Comparison of ENCODE assay signal across 18 cellular contexts in the genomic region with DNA sequence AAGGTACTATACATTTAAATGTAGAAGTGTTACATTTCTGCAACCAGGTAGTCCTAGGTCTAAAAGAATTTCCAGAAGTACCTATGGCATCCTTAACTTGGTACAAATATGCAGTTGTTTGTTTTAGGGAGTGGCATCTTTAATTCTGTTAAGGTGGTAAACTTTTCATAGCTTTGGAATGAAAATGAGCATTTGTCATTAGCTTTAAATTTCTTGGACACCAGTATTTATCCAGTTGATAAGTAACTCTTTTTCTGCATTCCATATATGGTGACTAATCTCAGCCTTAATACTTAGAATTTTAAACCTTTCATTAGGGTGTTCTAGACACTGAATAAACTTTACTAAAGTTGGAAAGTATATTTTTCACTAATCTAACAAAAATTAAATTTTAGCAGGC. TPM values are rescaled to one million over a fixed set of nuclear protein-coding genes. Genes with fewer than 3 reads are reported as not detected.
DNase-seq lines count a peak whose midpoint lies in the region; ATAC-seq, FAIRE-seq and TF ChIP-seq lines count a peak whose summit lies in the region.
"Had no signal": no experiment of that assay in that cellular context is flagged by ENCODE, and none has a peak within 500 bp of the region (broad histone marks: within the 10 kb centered on the region; RNA-seq: fewer than 3 reads in every experiment).

No MANE protein-coding gene starts in this region.

- H3K14ac ChIP-seq in IMR-90 (replicated peaks; ENCODE audit: low read depth, low read length) (no peak overlapping the region), mesenchymal stem cell (ENCODE audit: low read length in 2 of 2) (no peak overlapping the region)

- no peak overlapping the region for H2BK20ac ChIP-seq in IMR-90 (ENCODE audit: low read depth, low read length)

- dilution Hi-C loops in IMR-90 (cut with HindIII; ENCODE audit: low sequenced_read_pairs, unreplicated experiment), result no loop called here

- H3K9ac ChIP-seq in IMR-90 (ENCODE audit: low read depth, low read length) (no peak overlapping the region), mesenchymal stem cell (ENCODE audit: low read length) (no peak overlapping the region)

- H3K36me3 ChIP-seq in IMR-90 (ENCODE audit: control insufficient read depth, insufficient read depth, low read length) (peaks cover 49% of the 10 kb centered on the region), bronchial epithelial cell (ENCODE audit: control insufficient read depth, insufficient read depth, low read length) (peaks cover 10% of the 10 kb centered on the region), mesenchymal stem cell (ENCODE audit: control insufficient read depth in 1 of 2, insufficient read depth in 2 of 2, low read depth in 1 of 2, low read length in 2 of 2) (peaks cover 19 to 96% of the 10 kb centered on the region in 2 experiments)

- H3K79me1 ChIP-seq in IMR-90 (ENCODE audit: low read depth in 1 of 2, low read length in 2 of 2) (peaks cover 29 to 51% of the 10 kb centered on the region in 2 experiments), mesenchymal stem cell (replicated peaks; ENCODE audit: low read length, poor library complexity, severe bottlenecking) (peaks cover 16% of the 10 kb centered on the region)

- H4K20me1 ChIP-seq in IMR-90 (ENCODE audit: insufficient read depth, low read length), result no peaks in the 10 kb centered on the region

- no peak for TF ChIP-seq CTCF in A549 (IDR thresholded peaks at IDR 0.05)
- TF ChIP-seq CTCF in IMR-90 (conservative IDR thresholded peaks at IDR 0.05; ENCODE audit: low read depth, low read length), result no peak
- TF ChIP-seq CTCF in bronchial epithelial cell (IDR thresholded peaks at IDR 0.05; ENCODE audit: insufficient read depth, low read length, severe bottlenecking), result no peak
- TF ChIP-seq CTCF in type B pancreatic cell (conservative IDR thresholded peaks at IDR 0.05), result no peak
- no peak for TF ChIP-seq CTCF in osteocyte (IDR thresholded peaks at IDR 0.05)

- no peak overlapping the region for H4K5ac ChIP-seq in IMR-90 (ENCODE audit: low read depth, low read length)

- no peak for DNase-seq in A549 (ENCODE audit: low read depth in 1 of 2, low spot score in 1 of 2)
- DNase-seq in IMR-90, result no peak
- DNase-seq in bronchial epithelial cell (ENCODE audit: low read depth), result peak; percentile 38
- no peak for DNase-seq in mesenchymal stem cell
- DNase-seq in type B pancreatic cell (ENCODE audit: extremely low spot score, unreplicated experiment), result no peak
- no peak for DNase-seq in osteocyte (ENCODE audit: extremely low spot score, unreplicated experiment)
- DNase-seq in NCI-H226, result no peak
- DNase-seq: BE2C, Karpas-422, NCI-H1694, NCI-H2081, NCI-H2171, NCI-H524 treated with DMSO at 0.1 percent for 48 hours, Right ventricle myocardium superior had no signal

- ATAC-seq in A549 (no peak), IMR-90 (ENCODE audit: low read depth) (peak; percentile 66), GM21447 (IDR thresholded peaks at IDR 0.05; ENCODE audit: unreplicated experiment) (no peak)
- ATAC-seq: GM23338 had no signal

- no peak overlapping the region for H2BK120ac ChIP-seq in IMR-90 (ENCODE audit: low read depth, low read length)
- no peak overlapping the region for H2BK120ac ChIP-seq in mesenchymal stem cell (ENCODE audit: low read depth, low read length)

- FAIRE-seq in A549 (lab: Jason Lieb, UNC), result peak; percentile 73
- FAIRE-seq in bronchial epithelial cell (lab: Jason Lieb, UNC), result no peak
- FAIRE-seq: A204.1 had no signal

- in situ Hi-C loops in IMR-90 (cut with MboI; ENCODE audit: low sequenced_read_pairs), result no loop called here

- no peak for TF ChIP-seq EP300 in A549 (IDR thresholded peaks at IDR 0.05)

- peak overlapping the region; percentile 70 for H2BK5ac ChIP-seq in IMR-90 (ENCODE audit: low read depth, low read length, poor library complexity, severe bottlenecking)
- no peak overlapping the region for H2BK5ac ChIP-seq in mesenchymal stem cell (ENCODE audit: low read depth, low read length, poor library complexity, severe bottlenecking)

- H3K36me3 Mint-ChIP-seq in type B pancreatic cell (peaks cover 21% of the 10 kb centered on the region), osteocyte (ENCODE audit: unreplicated experiment) (peaks cover 47% of the 10 kb centered on the region)

- H4K8ac ChIP-seq in IMR-90 (ENCODE audit: low read depth in 2 of 2, low read length in 2 of 2) (no peak overlapping the region), mesenchymal stem cell (ENCODE audit: low read length) (no peak overlapping the region)

- H3K4me3 Mint-ChIP-seq in type B pancreatic cell, result no peak overlapping the region
- no peak overlapping the region for H3K4me3 Mint-ChIP-seq in osteocyte (ENCODE audit: unreplicated experiment)
- H3K4me3 Mint-ChIP-seq: GM23338 had no signal

- H3K4me1 ChIP-seq in A549, result peaks cover 7% of the 10 kb centered on the region; the same call in 2 of the 3 replicates
- peaks cover 4% of the 10 kb centered on the region for H3K4me1 ChIP-seq in IMR-90 (ENCODE audit: control insufficient read depth, insufficient read depth, low read length)
- H3K4me1 ChIP-seq in mesenchymal stem cell (ENCODE audit: control insufficient read depth, insufficient read depth, low read depth, low read length), result peaks cover 4% of the 10 kb centered on the region
- H3K4me1 ChIP-seq: BE2C had no signal

- POLR2A ChIA-PET in A549 (lab: Yijun Ruan, JAX) (no interaction called here), IMR-90 (lab: Charles Lee; ENCODE audit: unreplicated experiment) (no interaction called here)

- H3K9me3 ChIP-seq in A549 (no peaks in the 10 kb centered on the region), IMR-90 (ENCODE audit: control insufficient read depth, insufficient read depth, low read length) (no peaks in the 10 kb centered on the region), mesenchymal stem cell (ENCODE audit: control insufficient read depth, low read length) (no peaks in the 10 kb centered on the region)
- H3K9me3 ChIP-seq: BE2C, HAP-1 had no signal

- H3K4ac ChIP-seq in IMR-90 (ENCODE audit: low read depth, low read length) (no peak overlapping the region), mesenchymal stem cell (ENCODE audit: low read depth in 1 of 2, low read length in 2 of 2) (no peak overlapping the region)

- no peak overlapping the region for H3K56ac ChIP-seq in IMR-90 (ENCODE audit: extremely low read depth, insufficient read depth, low read length)

- H3K27me3 Mint-ChIP-seq in type B pancreatic cell (no peaks in the 10 kb centered on the region), osteocyte (ENCODE audit: unreplicated experiment) (no peaks in the 10 kb centered on the region)

- BruUV-seq in IMR-90 (replicated peaks; lab: Mats Ljungman, UMichigan), result no TSS peak

- intact Hi-C loops in IMR-90 (cut with micrococcal nuclease), result loop anchor here (5.0 kb wide), 1 partner anchor 716 kb away; no protein-coding TSS in a partner anchor

- H3K4me1 Mint-ChIP-seq in type B pancreatic cell (ENCODE audit: unreplicated experiment) (peaks cover 5% of the 10 kb centered on the region), osteocyte (ENCODE audit: unreplicated experiment) (no peaks in the 10 kb centered on the region)

- CTCF ChIA-PET in A549 (lab: Yijun Ruan, JAX), result interaction anchor here (2.0 kb wide), 1 partner anchor 74 kb away, joined by 6 read pairs; no protein-coding TSS in a partner anchor
- CTCF ChIA-PET in IMR-90 (lab: Yijun Ruan, JAX), result no interaction called here

- H3K4me3 ChIP-seq in A549, result no peak overlapping the region
- H3K4me3 ChIP-seq in IMR-90 (ENCODE audit: insufficient read depth, low read depth, low read length), result no peak overlapping the region
- H3K4me3 ChIP-seq in bronchial epithelial cell (ENCODE audit: low read depth, low read length), result no peak overlapping the region
- H3K4me3 ChIP-seq in mesenchymal stem cell (ENCODE audit: insufficient read depth in 1 of 2, low read depth in 1 of 2, low read length in 2 of 2), result no peak overlapping the region
- H3K4me3 ChIP-seq: GM23338, HAP-1 had no signal

- no peak overlapping the region for H4K91ac ChIP-seq in IMR-90 (ENCODE audit: insufficient read depth, low read depth, low read length)
- no peak overlapping the region for H4K91ac ChIP-seq in mesenchymal stem cell (ENCODE audit: low read length)

- no peak overlapping the region for H2BK12ac ChIP-seq in mesenchymal stem cell (ENCODE audit: low read length in 2 of 2)

- H3K4me2 ChIP-seq in A549 (0 out of 3 replicates have a peak overlapping the region, but pooled peaks have one; percentile 1), IMR-90 (ENCODE audit: low read depth, low read length) (no peak overlapping the region), mesenchymal stem cell (ENCODE audit: low read length, poor library complexity, severe bottlenecking) (no peak overlapping the region)
- H3K4me2 ChIP-seq: GM23338 had no signal

- H3K18ac ChIP-seq in IMR-90 (ENCODE audit: low read depth, low read length) (no peak overlapping the region), mesenchymal stem cell (ENCODE audit: low read depth in 1 of 2, low read length in 2 of 2) (no peak overlapping the region)

- H2BK15ac ChIP-seq in IMR-90 (ENCODE audit: low read depth, low read length) (no peak overlapping the region), mesenchymal stem cell (ENCODE audit: low read depth, poor library complexity, severe bottlenecking) (no peak overlapping the region)

- H3K9me3 Mint-ChIP-seq in type B pancreatic cell, result no peaks in the 10 kb centered on the region
- no peaks in the 10 kb centered on the region for H3K9me3 Mint-ChIP-seq in osteocyte (ENCODE audit: unreplicated experiment)
- H3K9me3 Mint-ChIP-seq: GM23338 had no signal

- H2AK9ac ChIP-seq in IMR-90 (replicated peaks; ENCODE audit: low read depth, low read length, poor library complexity), result no peak overlapping the region

- H3K27ac Mint-ChIP-seq in type B pancreatic cell (no peak overlapping the region), osteocyte (ENCODE audit: unreplicated experiment) (no peak overlapping the region)
- H3K27ac Mint-ChIP-seq: GM23338 had no signal

- H3K23ac ChIP-seq in IMR-90 (ENCODE audit: low read depth, low read length) (no peak overlapping the region), mesenchymal stem cell (ENCODE audit: low read length in 2 of 2) (no peak overlapping the region)

- H3K27me3 ChIP-seq in IMR-90 (ENCODE audit: control insufficient read depth, insufficient read depth, low read length) (no peaks in the 10 kb centered on the region), bronchial epithelial cell (ENCODE audit: control insufficient read depth, insufficient read depth, low read length) (no peaks in the 10 kb centered on the region), mesenchymal stem cell (ENCODE audit: control insufficient read depth in 1 of 2, insufficient read depth in 1 of 2, low read length in 2 of 2) (no peaks in the 10 kb centered on the region)
- H3K27me3 ChIP-seq: BE2C had no signal

- TF ChIP-seq POLR2A in A549 (IDR thresholded peaks at IDR 0.05; ENCODE audit: low read length) (no peak), IMR-90 (IDR thresholded peaks at IDR 0.05; ENCODE audit: low read depth, low read length) (no peak)

- no peak overlapping the region for H2AFZ ChIP-seq in IMR-90 (replicated peaks; ENCODE audit: low read length, poor library complexity)
- no peak overlapping the region for H2AFZ ChIP-seq in mesenchymal stem cell (ENCODE audit: low read depth, low read length)
- H2AFZ ChIP-seq: GM23338 had no signal

- no peak for TF ChIP-seq RAD21 in A549 (conservative IDR thresholded peaks at IDR 0.05 in 1 of 2, IDR thresholded peaks at IDR 0.05 in 1 of 2)
- no peak for TF ChIP-seq RAD21 in IMR-90 (IDR thresholded peaks at IDR 0.05; ENCODE audit: low read length)

- H2AK5ac ChIP-seq in IMR-90 (ENCODE audit: low read depth, low read length) (no peak overlapping the region), mesenchymal stem cell (ENCODE audit: low read length, severe bottlenecking) (no peak overlapping the region)

- H3K9me1 ChIP-seq in IMR-90 (ENCODE audit: insufficient read depth, low read length), result no peaks in the 10 kb centered on the region

- no peak overlapping the region for H3K27ac ChIP-seq in A549
- no peak overlapping the region for H3K27ac ChIP-seq in IMR-90 (ENCODE audit: insufficient read depth, low read length)
- H3K27ac ChIP-seq in mesenchymal stem cell (ENCODE audit: low read length, poor library complexity, severe bottlenecking), result peak overlapping the region; percentile 57

RNA-seq across cellular contexts. Expression of a gene that starts 10.8 kb away (rescaled TPM):
- polyA plus RNA-seq in A549 (2011; rRNA removed) (12.4 and 16.6 TPM in 2 replicates), A549 (2017; fragmentation: RNase III; extraction: RNeasy Plus Mini Kit Qiagen cat#74134 plus additional on column Dnase treatment) (12.3 to 13.6 TPM (median 13.0 TPM) in 3 replicates), IMR-90 (2012; rRNA removed) (5.7 and 8.5 TPM in 2 replicates)
- polyA plus RNA-seq in A549 (2012; cell fraction: cytosol; rRNA removed), result 5.2 and 5.8 TPM in 2 replicates
- polyA plus RNA-seq in A549 (2012; cell fraction: nucleus; rRNA removed), result 5.9 and 9.4 TPM in 2 replicates
- 10.4 and 12.0 TPM in 2 replicates for polyA minus RNA-seq in A549 (2011; rRNA and poly(A)+ RNA removed)
- total RNA-seq in IMR-90 (2012; rRNA removed) (21.7 and 28.1 TPM in 2 replicates), bronchial epithelial cell (12.1 and 15.1 TPM in 2 replicates), type B pancreatic cell (ENCODE audit: low replicate concordance) (22.0 and 46.1 TPM in 2 replicates), osteocyte (27.7 and 28.3 TPM in 2 replicates)
- polyA plus RNA-seq in IMR-90 (2012; cell fraction: cytosol; rRNA removed), result 1.8 and 1.9 TPM in 2 replicates
- polyA plus RNA-seq in IMR-90 (2012; cell fraction: nucleus; rRNA removed; ENCODE audit: low replicate concordance), result 7.5 and 25.7 TPM in 2 replicates
- polyA plus RNA-seq in mesenchymal stem cell (2013, experiment 1 of 2), result 18.2 TPM
- 18.0 TPM for polyA plus RNA-seq in mesenchymal stem cell (2013, experiment 2 of 2)

RNA-seq across cellular contexts. Expression of a gene that starts 45.7 kb away (rescaled TPM):
- polyA plus RNA-seq in A549 (2011; rRNA removed) (17.4 and 31.1 TPM in 2 replicates), A549 (2017; fragmentation: RNase III; extraction: RNeasy Plus Mini Kit Qiagen cat#74134 plus additional on column Dnase treatment) (10.2 to 13.5 TPM (median 13.3 TPM) in 3 replicates), IMR-90 (2012; rRNA removed) (8.0 and 8.7 TPM in 2 replicates)
- polyA plus RNA-seq in A549 (2012; cell fraction: cytosol; rRNA removed), result 10.7 and 14.0 TPM in 2 replicates
- 22.3 and 28.5 TPM in 2 replicates for polyA plus RNA-seq in A549 (2012; cell fraction: nucleus; rRNA removed)
- polyA minus RNA-seq in A549 (2011; rRNA and poly(A)+ RNA removed), result 27.1 and 33.0 TPM in 2 replicates
- total RNA-seq in IMR-90 (2012; rRNA removed) (0.56 and 0.90 TPM in 2 replicates), bronchial epithelial cell (0.26 and 0.51 TPM in 2 replicates), type B pancreatic cell (ENCODE audit: low replicate concordance) (28.0 and 46.0 TPM in 2 replicates), osteocyte (6.3 and 7.1 TPM in 2 replicates)
- 5.4 and 8.3 TPM in 2 replicates for polyA plus RNA-seq in IMR-90 (2012; cell fraction: cytosol; rRNA removed)
- 22.6 and 25.8 TPM in 2 replicates for polyA plus RNA-seq in IMR-90 (2012; cell fraction: nucleus; rRNA removed; ENCODE audit: low replicate concordance)
- polyA plus RNA-seq in mesenchymal stem cell (2013, experiment 1 of 2), result 11.1 TPM
- polyA plus RNA-seq in mesenchymal stem cell (2013, experiment 2 of 2), result 10.9 TPM
